ENCODE assay signal across 24 cellular contexts in the genomic region with DNA sequence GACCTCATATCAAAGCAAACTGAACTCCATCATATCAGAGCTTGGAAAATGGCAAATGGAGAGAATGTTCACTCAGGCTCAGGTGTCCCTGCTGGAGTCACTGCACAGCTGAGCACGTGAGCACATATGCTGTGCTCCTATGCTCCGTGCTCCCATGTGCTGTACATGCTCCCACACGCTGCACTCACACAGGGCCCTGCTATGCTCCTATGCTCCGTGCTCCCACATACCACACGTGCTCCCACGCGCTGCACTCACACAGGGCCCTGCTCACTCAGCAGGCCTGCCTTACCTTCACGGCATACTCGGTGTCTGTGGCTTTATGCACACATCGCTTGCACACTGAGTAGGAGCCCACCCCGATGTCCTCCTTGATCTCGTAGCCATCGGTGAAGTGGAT.
DNase-seq lines count a peak whose midpoint lies in the region; ATAC-seq, FAIRE-seq and TF ChIP-seq lines count a peak whose summit lies in the region.
"Had no signal": no experiment of that assay in that cellular context is flagged by ENCODE, and none has a peak within 500 bp of the region (broad histone marks: within the 10 kb centered on the region; RNA-seq: fewer than 3 reads in every experiment).

No MANE protein-coding gene starts in this region.

- peak overlapping the region; percentile 23 for H3K23ac ChIP-seq in trophoblast cell (ENCODE audit: low read length)

- no peak overlapping the region for H3K4me3 ChIP-seq in DND-41 (ENCODE audit: low read depth in 1 of 2, low read length in 2 of 2)
- H3K4me3 ChIP-seq in kidney (ENCODE audit: low read length in 2 of 2), result no peak overlapping the region
- H3K4me3 ChIP-seq in trophoblast cell (ENCODE audit: low read depth, low read length), result no peak overlapping the region
- H3K4me3 ChIP-seq: BLaER1, GM12878, GM23248 had no signal

- H2BK120ac ChIP-seq in trophoblast cell (ENCODE audit: insufficient read depth, low read length, poor library complexity), result no peak overlapping the region

- no peak overlapping the region for H3K14ac ChIP-seq in trophoblast cell (ENCODE audit: low read length)

- H4K91ac ChIP-seq in trophoblast cell (ENCODE audit: low read depth, low read length), result no peak overlapping the region

- H3K4me1 ChIP-seq in DND-41 (ENCODE audit: insufficient read depth, low read length) (no peaks in the 10 kb centered on the region), kidney (ENCODE audit: control insufficient read depth in 1 of 2, insufficient read depth in 1 of 2, low read depth in 1 of 2, low read length in 2 of 2) (no peaks in the 10 kb centered on the region), trophoblast cell (ENCODE audit: control insufficient read depth in 1 of 2, insufficient read depth in 2 of 2, low read length in 2 of 2) (peaks cover 0 to 7% of the 10 kb centered on the region in 2 experiments)
- H3K4me1 ChIP-seq: Caco-2 had no signal

- H3K18ac ChIP-seq in trophoblast cell (ENCODE audit: low read length), result no peak overlapping the region

- H3K79me1 ChIP-seq in trophoblast cell (ENCODE audit: low read length), result no peaks in the 10 kb centered on the region

- H4K12ac ChIP-seq in trophoblast cell (ENCODE audit: low read depth, low read length), result no peak overlapping the region

- FAIRE-seq in kidney (lab: Jason Lieb, UNC), result no peak
- FAIRE-seq: A204.1, GM12878, GM19239, H1 had no signal

- H3K27me3 ChIP-seq in DND-41 (ENCODE audit: insufficient read depth, low read length, poor library complexity) (no peaks in the 10 kb centered on the region), trophoblast cell (ENCODE audit: insufficient read depth, low read length) (no peaks in the 10 kb centered on the region)
- H3K27me3 ChIP-seq: BLaER1 had no signal

- no peak overlapping the region for H2AFZ ChIP-seq in DND-41 (ENCODE audit: low read depth, low read length)
- H2AFZ ChIP-seq in trophoblast cell (ENCODE audit: insufficient read depth, low read length, poor library complexity), result no peak overlapping the region
- H2AFZ ChIP-seq: GM23248 had no signal

- H4K8ac ChIP-seq in trophoblast cell (ENCODE audit: low read depth, low read length), result no peak overlapping the region

- H3K4me2 ChIP-seq in DND-41 (ENCODE audit: insufficient read depth, low read length) (no peak overlapping the region), trophoblast cell (ENCODE audit: low read length) (no peak overlapping the region)
- H3K4me2 ChIP-seq: BLaER1 had no signal

- ATAC-seq in DND-41 (ENCODE audit: insufficient read depth, low read depth), result 0 out of 3 replicates have a peak, but pooled peaks have one; percentile 12
- no peak for ATAC-seq in HG02571 (IDR thresholded peaks at IDR 0.05; ENCODE audit: unreplicated experiment)
- ATAC-seq: CD8-positive, alpha-beta T cell; GM12878 had no signal

- intact Hi-C loops in kidney (cut with DNase I), result no loop called here

- H3K9ac ChIP-seq in DND-41 (ENCODE audit: low read depth, low read length) (no peak overlapping the region), kidney (ENCODE audit: low read length in 2 of 2) (no peak overlapping the region), trophoblast cell (ENCODE audit: low read length) (no peak overlapping the region)
- H3K9ac ChIP-seq: BLaER1, GM23248 had no signal

- H3K9me3 ChIP-seq in DND-41 (ENCODE audit: insufficient read depth, low read length, severe bottlenecking) (peaks cover 7% of the 10 kb centered on the region), kidney (ENCODE audit: control insufficient read depth in 1 of 2, low read length in 2 of 2) (no peaks in the 10 kb centered on the region), trophoblast cell (ENCODE audit: insufficient read depth, low read depth, low read length) (peaks cover 9% of the 10 kb centered on the region)
- H3K9me3 ChIP-seq: Caco-2 had no signal

- H4K20me1 ChIP-seq in DND-41 (ENCODE audit: insufficient read depth, low read length), result no peaks in the 10 kb centered on the region; the same call in 1 of the 2 replicates
- H4K20me1 ChIP-seq: BLaER1 had no signal

- H3K79me2 ChIP-seq in DND-41 (ENCODE audit: insufficient read depth, low read length), result no peaks in the 10 kb centered on the region
- no peaks in the 10 kb centered on the region for H3K79me2 ChIP-seq in trophoblast cell (ENCODE audit: control insufficient read depth, insufficient read depth, low read length, poor library complexity)

- H3K4ac ChIP-seq in trophoblast cell (ENCODE audit: low read depth, low read length), result no peak overlapping the region

- no peak overlapping the region for H2BK12ac ChIP-seq in trophoblast cell (ENCODE audit: low read length)

- no peak overlapping the region for H2BK5ac ChIP-seq in trophoblast cell (ENCODE audit: low read depth, low read length, poor library complexity)

- DNase-seq in activated CD8-positive, alpha-beta memory T cell treated with anti-CD3 and anti-CD28 coated beads, Interleukin-2, amount 50 U/mL, for 48 hours, result peak; percentile 26
- no peak for DNase-seq in activated CD8-positive, alpha-beta memory T cell treated with anti-CD3 and anti-CD28 coated beads, Interleukin-2, amount 50 U/mL, for 4 hours
- DNase-seq in DND-41 (no peak), kidney (peak; percentile 48), trophoblast cell (no peak), SW480 (ENCODE audit: low spot score) (no peak), pons (ENCODE audit: low spot score) (no peak)
- DNase-seq: Caco-2; CD4-positive, CD25-positive, alpha-beta regulatory T cell; CD8-positive, alpha-beta T cell; DMS153; EL; GDM1; GM23248; H7; HCEC 1CT had no signal

- H3K36me3 ChIP-seq in DND-41 (ENCODE audit: insufficient read depth, low read length) (no peaks in the 10 kb centered on the region), kidney (ENCODE audit: control insufficient read depth in 1 of 2, insufficient read depth in 2 of 2, low read length in 2 of 2) (peaks cover 5 to 6% of the 10 kb centered on the region in 2 donors), trophoblast cell (ENCODE audit: control insufficient read depth in 1 of 2, insufficient read depth in 2 of 2, low read length in 2 of 2) (peaks cover 5 to 12% of the 10 kb centered on the region in 2 experiments)

- no CpG with 5 or more reads among the region's 13 CpGs for WGBS in trophoblast cell (ENCODE audit: extremely low coverage, insufficient coverage, insufficient read length)

- H3K27ac ChIP-seq in DND-41 (ENCODE audit: low read length) (no peak overlapping the region), kidney (ENCODE audit: low read depth in 2 of 2, low read length in 2 of 2) (no peak overlapping the region), trophoblast cell (ENCODE audit: low read depth, low read length) (no peak overlapping the region)
- H3K27ac ChIP-seq: 22Rv1, BLaER1, C4-2B, GM23248 had no signal

- no peak for TF ChIP-seq CTCF in DND-41 (IDR thresholded peaks at IDR 0.05; ENCODE audit: borderline replicate concordance, extremely low read depth, low read length, poor library complexity, severe bottlenecking)
- TF ChIP-seq CTCF in kidney (IDR thresholded peaks at IDR 0.05; ENCODE audit: borderline replicate concordance, extremely low read depth, insufficient read depth), result no peak

- H2AK5ac ChIP-seq in trophoblast cell (ENCODE audit: low read length), result no peak overlapping the region

Comparison
In these comparisons a context has a peak if more than half of its experiments do, and no peak if none do; other contexts are left out.
1. DNase-seq: peak in activated CD8-positive, alpha-beta memory T cell treated with anti-CD3 and anti-CD28 coated beads, Interleukin-2, amount 50 U/mL, for 48 hours (single experiment) and kidney (single experiment); none in activated CD8-positive, alpha-beta memory T cell treated with anti-CD3 and anti-CD28 coated beads, Interleukin-2, amount 50 U/mL, for 4 hours (single experiment), DND-41 (single experiment), trophoblast cell (0 of 2), SW480 (single experiment) and pons (single experiment).